8 cellular contexts compared by ENCODE assay signal in genomic region chr5:173324115-173325001, GRCh38. TPM values are rescaled to one million over a fixed set of nuclear protein-coding genes. Genes with fewer than 3 reads are reported as not detected.
DNase-seq lines count a peak whose midpoint lies in the region; ATAC-seq and TF ChIP-seq lines count a peak whose summit lies in the region.

No MANE protein-coding gene starts in this region.

- peaks cover 0 to 8% (median 4%) of the 10 kb centered on the region in 5 experiments for H3K9me3 Mint-ChIP-seq in brain

- WGBS in lung, 2 donors: 31 to 32% methylated on average over 29 of the region's 29 CpGs

- peak; percentile 84 for DNase-seq in D341Med (ENCODE audit: low spot score)
- DNase-seq in NCI-H1694 treated with DMSO at 0.1 percent for 48 hours (lab: John Stamatoyannopoulos, UW): peak; percentile 90
- DNase-seq in lung (ENCODE audit: low spot score): peak; percentile 58
- DNase-seq in KBM-7: no peak
- no peak for DNase-seq in NCI-H82 treated with DMSO at 0.1 percent for 48 hours (lab: John Stamatoyannopoulos, UW; ENCODE audit: unreplicated experiment)

- H3K36me3 ChIP-seq in lung (ENCODE audit: control insufficient read depth in 2 of 2, insufficient read depth in 2 of 2, low read length in 2 of 2): no peaks in the 10 kb centered on the region

- peaks cover 67% of the 10 kb centered on the region for H3K27me3 Mint-ChIP-seq in brain

- H3K27ac ChIP-seq in lung (ENCODE audit: low read depth in 1 of 2, low read length in 1 of 2): peak overlapping the region; percentile 2 to 74

- TF ChIP-seq CTCF in brain (conservative IDR thresholded peaks at IDR 0.05) (no peak), lung (IDR thresholded peaks at IDR 0.05; ENCODE audit: control extremely low read depth, extremely low read depth) (no peak)

- H3K4me3 ChIP-seq in lung: no peak overlapping the region

- ATAC-seq in lung (ENCODE audit: insufficient read depth, low FRiP score) (no peak), GM18517 (IDR thresholded peaks at IDR 0.05; ENCODE audit: unreplicated experiment) (no peak), GM21515 (IDR thresholded peaks at IDR 0.05; ENCODE audit: unreplicated experiment) (no peak)

- H3K9me3 ChIP-seq in lung (ENCODE audit: control insufficient read depth in 2 of 2, insufficient read depth in 1 of 2, low read length in 1 of 2): no peaks in the 10 kb centered on the region

- H3K36me3 Mint-ChIP-seq in brain: peaks cover 61% of the 10 kb centered on the region

- in situ Hi-C loops in KBM-7 (cut with MboI; ENCODE audit: low pct_unique_long_range_greater_than_20kb, low sequenced_read_pairs): no loop called here

- peaks cover 88% of the 10 kb centered on the region for H3K4me1 Mint-ChIP-seq in brain

- peak overlapping the region; percentile 95 to 98 (median 97) for H3K4me3 Mint-ChIP-seq in brain

- peaks cover 4% of the 10 kb centered on the region for H3K27me3 ChIP-seq in lung (ENCODE audit: control insufficient read depth, insufficient read depth)

- H3K27ac Mint-ChIP-seq in brain: peak overlapping the region; percentile 60 to 91 (median 79)

- peaks cover 14 to 20% of the 10 kb centered on the region in 2 donors for H3K4me1 ChIP-seq in lung (ENCODE audit: control insufficient read depth in 2 of 2, insufficient read depth in 2 of 2, low read length in 2 of 2)

RNA-seq across cellular contexts. Expression of gene STC2, which starts 3.9 kb away (rescaled TPM):
- 9.1 TPM for polyA plus RNA-seq in brain (ENCODE audit: insufficient read depth, low read depth, low replicate concordance)
- total RNA-seq in lung: 10 to 100 TPM in 1 of 2 donors, 1 to 10 TPM in 1; 6.6 to 10.2 TPM
- 10 to 100 TPM in 1 of 2 donors, 1 to 10 TPM in 1; 3.1 to 18.1 TPM for polyA plus RNA-seq in lung

Comparison
In these comparisons a context has a peak if more than half of its experiments do, and no peak if none do; other contexts are left out.
1. DNase-seq: peak in D341Med (single experiment), NCI-H1694 treated with DMSO at 0.1 percent for 48 hours (single experiment) and lung (single experiment); none in KBM-7 (single experiment) and NCI-H82 treated with DMSO at 0.1 percent for 48 hours (single experiment).